ENCODE assay signal across 8 cellular contexts in the genomic region with DNA sequence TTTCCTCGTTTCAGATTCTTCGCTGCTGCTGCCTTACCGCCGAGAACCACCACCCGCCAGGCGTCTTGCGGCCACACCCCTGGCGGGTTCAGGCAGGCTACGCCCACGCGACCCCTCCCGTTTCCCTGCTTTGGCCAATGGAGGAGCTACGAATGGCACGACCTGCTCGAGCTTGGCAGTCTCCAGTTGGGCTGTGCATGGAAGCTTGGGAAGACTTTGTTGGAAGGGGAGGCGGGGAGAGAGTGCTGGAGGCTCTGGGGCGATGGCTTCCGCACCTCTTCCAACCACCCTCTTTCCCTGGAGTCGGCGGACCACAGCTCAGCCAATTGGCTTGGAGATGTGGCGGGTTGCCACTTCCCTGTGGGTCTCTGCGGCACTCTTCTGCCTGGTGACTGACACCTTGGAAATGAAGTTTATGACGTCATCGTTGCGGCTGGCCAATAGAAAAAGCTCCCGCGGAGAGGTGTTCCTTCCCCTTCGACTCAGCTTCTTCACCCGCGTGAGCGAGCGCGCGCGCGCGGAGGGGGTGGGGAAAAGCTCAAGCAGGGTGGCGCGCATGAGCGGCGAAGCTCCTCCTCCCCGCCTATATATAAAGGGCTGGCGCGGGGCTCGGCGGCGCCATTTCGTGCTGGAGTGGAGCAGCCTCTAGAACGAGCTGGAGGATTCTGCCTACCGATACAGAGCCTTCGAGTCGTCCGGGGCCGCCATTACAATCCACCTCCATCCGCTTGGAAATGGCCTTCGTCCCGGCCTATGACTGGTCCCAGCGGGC. TPM values are rescaled to one million over a fixed set of nuclear protein-coding genes. Genes with fewer than 3 reads are reported as not detected.
DNase-seq lines count a peak whose midpoint lies in the region; ATAC-seq, FAIRE-seq and TF ChIP-seq lines count a peak whose summit lies in the region.

No MANE protein-coding gene starts in this region.

- H3K4me1 ChIP-seq in OCI-LY3 (ENCODE audit: low read length) (peaks cover 9% of the 10 kb centered on the region), endothelial cell of umbilical vein (ENCODE audit: control insufficient read depth, extremely low read depth, insufficient read depth, low read length) (peaks cover 29% of the 10 kb centered on the region)

- no TSS peak for BruUV-seq in endothelial cell of umbilical vein (replicated peaks; lab: Mats Ljungman, UMichigan)

- CTCF ChIA-PET in endothelial cell of umbilical vein (lab: Charles Lee): interaction anchor here (1.0 to 13.7 kb wide), 12 partner anchors 8 to 844 kb away, joined by 3 to 187 read pairs (median 6); a partner anchor contains a TSS

- H3K27me3 ChIP-seq in OCI-LY3 (ENCODE audit: low read depth, low read length) (no peaks in the 10 kb centered on the region), endothelial cell of umbilical vein (ENCODE audit: control insufficient read depth in 2 of 2, insufficient read depth in 2 of 2, low read length in 2 of 2) (no peaks in the 10 kb centered on the region)

- H3K79me2 ChIP-seq in OCI-LY3 (ENCODE audit: low read length) (peaks cover 87% of the 10 kb centered on the region), endothelial cell of umbilical vein (ENCODE audit: control insufficient read depth, insufficient read depth, low read length) (peaks cover 55% of the 10 kb centered on the region)

- H3K9me3 ChIP-seq in OCI-LY3 (ENCODE audit: insufficient read depth, low read length) (no peaks in the 10 kb centered on the region; the same call in 1 of the 2 replicates), endothelial cell of umbilical vein (replicated peaks; ENCODE audit: control insufficient read depth, insufficient read depth, low read length) (no peaks in the 10 kb centered on the region)

- TF ChIP-seq CTCF in OCI-LY3 (IDR thresholded peaks at IDR 0.05; ENCODE audit: low read depth, low read length) (no peak), endothelial cell of umbilical vein (IDR thresholded peaks at IDR 0.05; ENCODE audit: extremely low read depth in 1 of 2, insufficient read depth in 1 of 2, low read depth in 1 of 2, low read length in 2 of 2) (no peak)

- peaks cover 57% of the 10 kb centered on the region for H3K36me3 ChIP-seq in OCI-LY3 (replicated peaks; ENCODE audit: low read depth, low read length)
- peaks cover 22% of the 10 kb centered on the region in 2 experiments for H3K36me3 ChIP-seq in endothelial cell of umbilical vein (ENCODE audit: control insufficient read depth in 2 of 2, extremely low read depth in 1 of 2, insufficient read depth in 2 of 2, low read length in 2 of 2)

- FAIRE-seq in endothelial cell of umbilical vein (lab: Jason Lieb, UNC): peak; percentile 99

- H3K4me3 ChIP-seq in OCI-LY3 (ENCODE audit: low read length): peak overlapping the region; percentile 91
- peak overlapping the region; percentile 83 to 96 (median 91) for H3K4me3 ChIP-seq in endothelial cell of umbilical vein (replicated peaks in 1 of 3; ENCODE audit: insufficient read depth in 1 of 3, low read depth in 1 of 3, low read length in 3 of 3)

- POLR2A ChIA-PET in endothelial cell of umbilical vein (lab: Charles Lee): interaction anchor here (0.6 to 5.8 kb wide), 41 partner anchors 9 to 1430 kb away, joined by 3 to 89 read pairs (median 4); a partner anchor contains a TSS

- no peak overlapping the region for H2AFZ ChIP-seq in OCI-LY3 (ENCODE audit: low read depth, low read length)
- H2AFZ ChIP-seq in endothelial cell of umbilical vein (ENCODE audit: low read depth, low read length): no peak overlapping the region

- H4K20me1 ChIP-seq in OCI-LY3 (ENCODE audit: insufficient read depth, low read length) (peaks cover 51% of the 10 kb centered on the region), endothelial cell of umbilical vein (replicated peaks; ENCODE audit: control insufficient read depth, extremely low read depth, insufficient read depth, low read length) (peaks cover 17% of the 10 kb centered on the region)

- H3K9ac ChIP-seq in OCI-LY3 (ENCODE audit: low read length) (peak overlapping the region; percentile 100), endothelial cell of umbilical vein (replicated peaks; ENCODE audit: extremely low read depth, insufficient read depth, low read length) (peak overlapping the region; percentile 100)

- DNase-seq in DMS114 treated with DMSO at 0.1 percent for 48 hours (lab: John Stamatoyannopoulos, UW; ENCODE audit: unreplicated experiment): peak; percentile 99
- DNase-seq in HuH-7.5 (ENCODE audit: low spot score): peak; percentile 44
- peak; percentile 99 for DNase-seq in activated T-cell treated with anti-CD3 and anti-CD28 coated beads for 24 hours (ENCODE audit: low read depth)
- DNase-seq in endothelial cell of umbilical vein (ENCODE audit: low read depth, low spot score): peak; percentile 100
- peak; percentile 99 for DNase-seq in midbrain (lab: John Stamatoyannopoulos, UW)
- peak; percentile 98 for DNase-seq in stimulated activated CD8-positive, alpha-beta memory T cell treated with anti-CD3 and anti-CD28 coated beads, Interleukin-15, amount 100 ng/mL, for 48 hours (ENCODE audit: low read depth in 2 of 2)

- peak; percentile 47 for ATAC-seq in GM21528 (IDR thresholded peaks at IDR 0.05; ENCODE audit: low FRiP score, unreplicated experiment)

- H3K27ac ChIP-seq in OCI-LY3 (ENCODE audit: low read length): peak overlapping the region; percentile 99
- peak overlapping the region; percentile 99 for H3K27ac ChIP-seq in endothelial cell of umbilical vein (ENCODE audit: insufficient read depth, low read depth, low read length)

- H3K4me2 ChIP-seq in OCI-LY3 (ENCODE audit: low read length) (peak overlapping the region; percentile 94), endothelial cell of umbilical vein (ENCODE audit: insufficient read depth, low read length) (peak overlapping the region; percentile 93)

- intact Hi-C loops in endothelial cell of umbilical vein (cut with micrococcal nuclease): loop anchor here (5.0 to 10.0 kb wide), 4 partner anchors 129 to 794 kb away; a partner anchor contains a TSS

- dilution Hi-C loops in endothelial cell of umbilical vein (cut with MboI; ENCODE audit: extremely low pct_ligation_motif_present, low sequenced_read_pairs): no loop called here

- no peaks in the 10 kb centered on the region for H3K9me1 ChIP-seq in endothelial cell of umbilical vein (replicated peaks; ENCODE audit: control insufficient read depth, extremely low read depth, insufficient read depth, low read length)

- TF ChIP-seq POLR2A in endothelial cell of umbilical vein (IDR thresholded peaks at IDR 0.05; ENCODE audit: low read depth, low read length): peak; percentile 100

TF ChIP-seq in endothelial cell of umbilical vein, 7 proteins besides CTCF, POLR2A, EP300 and RAD21 (continues in another document):
- TF ChIP-seq EZH2 (IDR thresholded peaks at IDR 0.05; ENCODE audit: borderline replicate concordance, low read depth, low read length, severe bottlenecking) (no peak), JUN (IDR thresholded peaks at IDR 0.05; ENCODE audit: borderline replicate concordance, insufficient read depth, insufficient read length, low read depth) (peak; percentile 97), MYC (IDR thresholded peaks at IDR 0.05; ENCODE audit: low read depth, low read length) (no peak), POLR2AphosphoS5 (IDR thresholded peaks at IDR 0.05; ENCODE audit: insufficient read depth, low read depth, low read length) (peak; percentile 100)
- TF ChIP-seq, protein P1, sequence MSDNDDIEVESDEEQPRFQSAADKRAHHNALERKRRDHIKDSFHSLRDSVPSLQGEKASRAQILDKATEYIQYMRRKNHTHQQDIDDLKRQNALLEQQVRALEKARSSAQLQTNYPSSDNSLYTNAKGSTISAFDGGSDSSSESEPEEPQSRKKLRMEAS (IDR thresholded peaks at IDR 0.05; ENCODE audit: insufficient read depth, insufficient read length): peak; percentile 34

RNA-seq across cellular contexts. Expression of a gene that starts 3.4 kb away (rescaled TPM):
- total RNA-seq in endothelial cell of umbilical vein: 187 and 197 TPM in 2 replicates
- polyA plus RNA-seq in endothelial cell of umbilical vein: 114 and 131 TPM in 2 replicates
- polyA plus RNA-seq in endothelial cell of umbilical vein (2011; cell fraction: cytosol; rRNA removed): 127 and 138 TPM in 2 replicates
- 486 and 501 TPM in 2 replicates for polyA plus RNA-seq in endothelial cell of umbilical vein (2011; cell fraction: nucleus; rRNA removed)
- 101 and 133 TPM in 2 replicates for polyA plus RNA-seq in endothelial cell of umbilical vein (2012)
- 110 and 118 TPM in 2 replicates for polyA minus RNA-seq in endothelial cell of umbilical vein
- polyA minus RNA-seq in endothelial cell of umbilical vein (2011; cell fraction: cytosol; rRNA and poly(A)+ RNA removed): 64.9 TPM
- polyA minus RNA-seq in endothelial cell of umbilical vein (2011; cell fraction: nucleus; rRNA and poly(A)+ RNA removed): 159 and 195 TPM in 2 replicates

RNA-seq across cellular contexts. Expression of a gene that starts 18.9 kb away (rescaled TPM):
- 0.53 and 1.2 TPM in 2 replicates for total RNA-seq in endothelial cell of umbilical vein
- polyA plus RNA-seq in endothelial cell of umbilical vein: 7.7 and 10.9 TPM in 2 replicates
- 3.0 and 3.7 TPM in 2 replicates for polyA plus RNA-seq in endothelial cell of umbilical vein (2011; cell fraction: cytosol; rRNA removed)
- polyA plus RNA-seq in endothelial cell of umbilical vein (2011; cell fraction: nucleus; rRNA removed): 11.6 and 14.0 TPM in 2 replicates
- polyA plus RNA-seq in endothelial cell of umbilical vein (2012): 0.84 and 1.6 TPM in 2 replicates
- polyA minus RNA-seq in endothelial cell of umbilical vein: 5.4 and 5.5 TPM in 2 replicates
- 1.2 TPM for polyA minus RNA-seq in endothelial cell of umbilical vein (2011; cell fraction: cytosol; rRNA and poly(A)+ RNA removed)
- 3.9 and 4.0 TPM in 2 replicates for polyA minus RNA-seq in endothelial cell of umbilical vein (2011; cell fraction: nucleus; rRNA and poly(A)+ RNA removed)

RNA-seq across cellular contexts. Expression of a gene that starts 30.9 kb away (rescaled TPM):
- total RNA-seq in endothelial cell of umbilical vein: 0.39 TPM in 1 of 2 replicates, not detected in the other
- polyA plus RNA-seq in endothelial cell of umbilical vein: 0.75 and 1.1 TPM in 2 replicates
- polyA plus RNA-seq in endothelial cell of umbilical vein (2011; cell fraction: cytosol; rRNA removed): 0.71 and 0.87 TPM in 2 replicates
- 1.2 and 1.3 TPM in 2 replicates for polyA plus RNA-seq in endothelial cell of umbilical vein (2011; cell fraction: nucleus; rRNA removed)
- 0.16 and 0.27 TPM in 2 replicates for polyA plus RNA-seq in endothelial cell of umbilical vein (2012)
- 0.34 and 0.45 TPM in 2 replicates for polyA minus RNA-seq in endothelial cell of umbilical vein
- not detected for polyA minus RNA-seq in endothelial cell of umbilical vein (2011; cell fraction: cytosol; rRNA and poly(A)+ RNA removed)
- polyA minus RNA-seq in endothelial cell of umbilical vein (2011; cell fraction: nucleus; rRNA and poly(A)+ RNA removed): 0.72 TPM in 1 of 2 replicates, not detected in the other

RNA-seq across cellular contexts. Expression of a gene that starts 37.6 kb away (rescaled TPM):
- total RNA-seq in endothelial cell of umbilical vein: not detected in 2 replicates
- not detected in 2 replicates for polyA plus RNA-seq in endothelial cell of umbilical vein
- polyA plus RNA-seq in endothelial cell of umbilical vein (2011; cell fraction: cytosol; rRNA removed): 0.01 TPM in 1 of 2 replicates, not detected in the other
- polyA plus RNA-seq in endothelial cell of umbilical vein (2011; cell fraction: nucleus; rRNA removed): not detected in 2 replicates
- polyA plus RNA-seq in endothelial cell of umbilical vein (2012): 0.04 TPM in 1 of 2 replicates, not detected in the other
- not detected in 2 replicates for polyA minus RNA-seq in endothelial cell of umbilical vein
- not detected for polyA minus RNA-seq in endothelial cell of umbilical vein (2011; cell fraction: cytosol; rRNA and poly(A)+ RNA removed)
- not detected in 2 replicates for polyA minus RNA-seq in endothelial cell of umbilical vein (2011; cell fraction: nucleus; rRNA and poly(A)+ RNA removed)

Comparison
In these comparisons a context has a peak if more than half of its experiments do, and no peak if none do; other contexts are left out.
1. Peak in every context shown above with its lines: DNase-seq, ATAC-seq, H3K4me3 ChIP-seq and H3K27ac ChIP-seq.
2. DNase-seq: peak in every context shown above with its lines; median percentile 100 in endothelial cell of umbilical vein; 99 in DMS114 treated with DMSO at 0.1 percent for 48 hours; 99 in activated T-cell treated with anti-CD3 and anti-CD28 coated beads for 24 hours; 99 in midbrain; 98 in stimulated activated CD8-positive, alpha-beta memory T cell treated with anti-CD3 and anti-CD28 coated beads, Interleukin-15, amount 100 ng/mL, for 48 hours; 44 in HuH-7.5.